19 cellular contexts compared by ENCODE assay signal in the genomic region with DNA sequence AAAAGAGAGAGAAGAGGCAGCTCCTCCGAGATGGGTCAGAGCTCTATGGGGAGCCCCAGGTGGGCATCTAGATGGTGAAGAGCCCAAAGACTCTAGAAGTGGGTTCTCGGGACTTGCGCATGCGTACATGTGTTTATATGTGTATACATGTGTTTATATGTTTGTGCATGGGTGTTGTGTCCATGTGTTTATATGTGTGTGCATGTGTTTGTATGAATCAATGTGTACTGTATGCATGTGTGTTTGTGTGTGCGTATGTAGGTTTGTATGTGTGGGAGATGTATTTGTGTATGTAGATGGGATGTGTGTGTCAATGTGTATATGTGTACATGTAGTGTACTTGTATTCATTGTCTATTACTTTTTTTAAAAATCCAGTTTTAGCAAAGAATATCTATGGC. TPM values are rescaled to one million over a fixed set of nuclear protein-coding genes. Genes with fewer than 3 reads are reported as not detected.
"Had no signal": no experiment of that assay in that cellular context is flagged by ENCODE, and none has a peak within 500 bp of the region (broad histone marks: within the 10 kb centered on the region; RNA-seq: fewer than 3 reads in every experiment).

No MANE protein-coding gene starts in this region.

- H3K4me3 ChIP-seq: cardiac muscle cell, hepatocyte, left lung, mucosa of descending colon, pancreas had no signal

- H3K4me3 Mint-ChIP-seq: activated CD4-positive, alpha-beta memory T cell treated with anti-CD3 and anti-CD28 coated beads, Interleukin-2, amount 10 ng/mL, durations not matched to agents 7 days and 5 days; activated T-cell treated with anti-CD3 and anti-CD28 coated beads, Interleukin-2, amount 50 U/mL, for 24 hours; naive thymus-derived CD4-positive, alpha-beta T cell had no signal

- FAIRE-seq: endometrium, pancreas, small intestine had no signal

- H3K9me3 ChIP-seq: left lung, mucosa of descending colon, pancreas had no signal

- H3K27ac ChIP-seq: cardiac muscle cell, hepatocyte, left lung, pancreas had no signal

- H3K9me3 Mint-ChIP-seq: activated CD4-positive, alpha-beta memory T cell treated with anti-CD3 and anti-CD28 coated beads, Interleukin-2, amount 10 ng/mL, durations not matched to agents 7 days and 5 days; activated T-cell treated with anti-CD3 and anti-CD28 coated beads, Interleukin-2, amount 50 U/mL, for 24 hours; naive thymus-derived CD4-positive, alpha-beta T cell had no signal

- DNase-seq: activated CD4-positive, alpha-beta memory T cell treated with anti-CD3 and anti-CD28 coated beads, Interleukin-2, amount 10 ng/mL, durations not matched to agents 7 days and 5 days; activated CD4-positive, alpha-beta T cell treated with anti-CD3 and anti-CD28 coated beads for 1 hour; activated naive CD4-positive, alpha-beta T cell treated with anti-CD3 and anti-CD28 coated beads, Interleukin-2, amount 50 U/mL, for 16 hours; activated T-cell treated with anti-CD3 and anti-CD28 coated beads, Interleukin-2, amount 50 U/mL, for 24 hours; islet precursor cell; naive thymus-derived CD4-positive, alpha-beta T cell; small intestine; stimulated activated naive CD8-positive, alpha-beta T cell treated with anti-CD3 and anti-CD28 coated beads, Interleukin-15, Interleukin-2, amounts not matched to agents 100 U/mL and 50 U/mL, for 24 hours had no signal

- H3K79me2 ChIP-seq: hepatocyte had no signal

- H3K27ac Mint-ChIP-seq: activated CD4-positive, alpha-beta memory T cell treated with anti-CD3 and anti-CD28 coated beads, Interleukin-2, amount 10 ng/mL, durations not matched to agents 7 days and 5 days; activated T-cell treated with anti-CD3 and anti-CD28 coated beads, Interleukin-2, amount 50 U/mL, for 24 hours had no signal

- H3K4me2 ChIP-seq: hepatocyte had no signal

- H3K36me3 ChIP-seq: cardiac muscle cell, pancreas had no signal

- H3K4me1 Mint-ChIP-seq: activated CD4-positive, alpha-beta memory T cell treated with anti-CD3 and anti-CD28 coated beads, Interleukin-2, amount 10 ng/mL, durations not matched to agents 7 days and 5 days had no signal

- H2AFZ ChIP-seq: hepatocyte had no signal

RNA-seq across cellular contexts. Expression of a gene that starts 29.5 kb away (rescaled TPM):
- total RNA-seq: activated CD4-positive, alpha-beta memory T cell treated with anti-CD3 and anti-CD28 coated beads, Interleukin-2, amount 10 ng/mL, durations not matched to agents 7 days and 5 days; cardiac muscle cell; glomerular endothelial cell; hepatocyte; left lung; mammary epithelial cell; mucosa of descending colon; naive thymus-derived CD4-positive, alpha-beta T cell; pancreas; renal cortical epithelial cell had no signal
- polyA plus RNA-seq: adipose tissue; cardiac muscle cell; esophagus; hepatocyte; mammary epithelial cell; naive thymus-derived CD4-positive, alpha-beta T cell had no signal

RNA-seq across cellular contexts. Expression of a gene that starts 52.9 kb away (rescaled TPM):
- total RNA-seq: mammary epithelial cell had no signal
- polyA plus RNA-seq: naive thymus-derived CD4-positive, alpha-beta T cell had no signal

RNA-seq across cellular contexts. Expression of a gene that starts 56.1 kb away (rescaled TPM):
- total RNA-seq: activated CD4-positive, alpha-beta memory T cell treated with anti-CD3 and anti-CD28 coated beads, Interleukin-2, amount 10 ng/mL, durations not matched to agents 7 days and 5 days; glomerular endothelial cell had no signal
- polyA plus RNA-seq: naive thymus-derived CD4-positive, alpha-beta T cell had no signal
